In the genomic region with DNA sequence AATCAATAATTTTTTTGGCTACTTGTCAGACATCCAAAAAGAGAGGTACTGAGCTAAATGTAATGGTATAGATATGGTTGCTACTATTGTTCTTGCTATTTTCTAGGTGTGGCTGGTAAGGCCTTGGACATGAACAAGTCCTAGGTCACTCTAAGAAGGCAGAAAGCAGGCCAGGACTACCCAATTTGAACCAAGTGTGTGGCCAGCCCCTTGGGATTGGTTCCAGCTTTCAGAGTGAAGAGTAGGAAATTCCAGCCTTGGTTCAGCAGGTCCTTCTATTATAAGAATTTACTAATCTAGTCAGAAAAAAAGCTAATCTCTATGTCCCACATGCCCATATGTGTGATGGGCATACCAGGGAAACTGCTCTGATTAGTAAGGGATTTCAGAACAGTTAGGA, we compare ENCODE assay signal across 33 cellular contexts.
"Had no signal": no experiment of that assay in that cellular context is flagged by ENCODE, and none has a peak within 500 bp of the region (broad histone marks: within the 10 kb centered on the region; RNA-seq: fewer than 3 reads in every experiment).

No MANE protein-coding gene starts in this region.

- FAIRE-seq: endometrium, endothelial cell of umbilical vein had no signal

- H3K27ac Mint-ChIP-seq: activated CD4-positive, alpha-beta memory T cell treated with anti-CD3 and anti-CD28 coated beads, Interleukin-2, amount 10 ng/mL, durations not matched to agents 7 days and 5 days; activated CD4-positive, alpha-beta T cell treated with anti-CD3 and anti-CD28 coated beads for 36 hours; activated naive CD4-positive, alpha-beta T cell treated with anti-CD3 and anti-CD28 coated beads for 36 hours; activated naive CD4-positive, alpha-beta T cell treated with anti-CD3 and anti-CD28 coated beads, Interleukin-2, amount 50 U/mL, for 72 hours; activated naive CD8-positive, alpha-beta T cell treated with anti-CD3 and anti-CD28 coated beads, Interleukin-2, amount 10 ng/mL, durations not matched to agents 7 days and 5 days; activated T-helper 17 cell treated with anti-CD3 and anti-CD28 coated beads, Interleukin-2, amount 50 U/mL, for 72 hours; T-helper 17 cell; T-helper 2 cell treated with Interferon-gamma antibody and Interleukin-4, amounts not matched to agents 5 μg/mL and 100 μg/mL, for 36 hours had no signal

- H3K27me3 Mint-ChIP-seq: activated CD4-positive, alpha-beta memory T cell treated with anti-CD3 and anti-CD28 coated beads, Interleukin-2, amount 10 ng/mL, durations not matched to agents 7 days and 5 days; activated CD4-positive, alpha-beta T cell treated with anti-CD3 and anti-CD28 coated beads for 36 hours; activated CD4-positive, alpha-beta T cell treated with anti-CD3 and anti-CD28 coated beads, Interleukin-2, amount 10 ng/mL, durations not matched to agents 7 days and 5 days; activated naive CD8-positive, alpha-beta T cell treated with anti-CD3 and anti-CD28 coated beads, Interleukin-2, amount 10 ng/mL, durations not matched to agents 7 days and 5 days; activated T-helper 17 cell treated with anti-CD3 and anti-CD28 coated beads, Interleukin-2, amount 50 U/mL, for 72 hours; brain; T-helper 17 cell had no signal

- H3K27ac ChIP-seq: ascending aorta, breast epithelium, cardiac muscle cell, colonic mucosa, epithelial cell of prostate, esophagus squamous epithelium, gastroesophageal sphincter had no signal

- DNase-seq: activated CD4-positive, alpha-beta memory T cell treated with anti-CD3 and anti-CD28 coated beads, Interleukin-2, amount 10 ng/mL, durations not matched to agents 7 days and 5 days; activated CD4-positive, alpha-beta T cell treated with anti-CD3 and anti-CD28 coated beads for 36 hours; activated CD4-positive, alpha-beta T cell treated with anti-CD3 and anti-CD28 coated beads, Interleukin-2, amount 10 ng/mL, durations not matched to agents 7 days and 5 days; activated CD4-positive, alpha-beta T cell treated with anti-CD3 and anti-CD28 coated beads, Interleukin-2, amount 50 U/mL, for 4 hours; activated CD4-positive, CD25-positive, alpha-beta regulatory T cell; activated CD4-positive, CD25-positive, alpha-beta regulatory T cell treated with anti-CD3 and anti-CD28 coated beads, Interleukin-2, amount 50 U/mL, for 72 hours; activated CD8-positive, alpha-beta memory T cell treated with anti-CD3 and anti-CD28 coated beads, Interleukin-2, amount 50 U/mL, for 48 hours; activated effector memory CD4-positive, alpha-beta T cell treated with Interleukin-2 at 50 U/mL for 16 hours; activated gamma-delta T cell treated with Interleukin-2 at 50 U/mL for 16 hours; activated naive CD4-positive, alpha-beta T cell treated with anti-CD3 and anti-CD28 coated beads for 36 hours; activated naive CD8-positive, alpha-beta T cell treated with anti-CD3 and anti-CD28 coated beads, Interleukin-2, amount 10 ng/mL, durations not matched to agents 7 days and 5 days; activated T-cell treated with anti-CD3 and anti-CD28 coated beads for 4 hours; activated T-cell treated with anti-CD3 and anti-CD28 coated beads, Interleukin-2, amount 50 U/mL, for 4 hours; central memory CD4-positive, alpha-beta T cell; cerebellar nuclear complex; colonic mucosa; effector CD8-positive, alpha-beta T cell; esophagus squamous epithelium; foreskin melanocyte; T-helper 1 cell; T-helper 17 cell; T1000 had no signal

- H3K4me1 ChIP-seq: ascending aorta, breast epithelium, colonic mucosa, esophagus squamous epithelium, gastroesophageal sphincter had no signal

- H3K9me3 Mint-ChIP-seq: activated CD4-positive, alpha-beta memory T cell treated with anti-CD3 and anti-CD28 coated beads, Interleukin-2, amount 10 ng/mL, durations not matched to agents 7 days and 5 days; activated CD4-positive, alpha-beta T cell treated with anti-CD3 and anti-CD28 coated beads, Interleukin-2, amount 10 ng/mL, durations not matched to agents 7 days and 5 days; activated naive CD4-positive, alpha-beta T cell treated with anti-CD3 and anti-CD28 coated beads for 36 hours; activated naive CD4-positive, alpha-beta T cell treated with anti-CD3 and anti-CD28 coated beads, Interleukin-2, amount 50 U/mL, for 72 hours; activated naive CD8-positive, alpha-beta T cell treated with anti-CD3 and anti-CD28 coated beads, Interleukin-2, amount 10 ng/mL, durations not matched to agents 7 days and 5 days; activated T-cell treated with anti-CD3 and anti-CD28 coated beads, Interleukin-2, amount 50 U/mL, for 4 hours; activated T-helper 17 cell treated with anti-CD3 and anti-CD28 coated beads, Interleukin-2, amount 50 U/mL, for 72 hours; brain; T-helper 2 cell treated with Interferon-gamma antibody and Interleukin-4, amounts not matched to agents 5 μg/mL and 100 μg/mL, for 36 hours had no signal

- ATAC-seq: activated CD4-positive, alpha-beta T cell treated with anti-CD3 and anti-CD28 coated beads for 36 hours; activated naive CD4-positive, alpha-beta T cell treated with anti-CD3 and anti-CD28 coated beads, Interleukin-2, amount 50 U/mL, for 72 hours; activated T-cell treated with anti-CD3 and anti-CD28 coated beads, Interleukin-2, amount 50 U/mL, for 4 hours; activated T-helper 17 cell treated with anti-CD3 and anti-CD28 coated beads, Interleukin-2, amount 50 U/mL, for 72 hours; gastroesophageal sphincter; T-helper 17 cell had no signal

- H3K4me3 Mint-ChIP-seq: activated CD4-positive, alpha-beta memory T cell treated with anti-CD3 and anti-CD28 coated beads, Interleukin-2, amount 10 ng/mL, durations not matched to agents 7 days and 5 days; activated CD4-positive, alpha-beta T cell treated with anti-CD3 and anti-CD28 coated beads for 36 hours; activated CD4-positive, alpha-beta T cell treated with anti-CD3 and anti-CD28 coated beads, Interleukin-2, amount 10 ng/mL, durations not matched to agents 7 days and 5 days; activated naive CD4-positive, alpha-beta T cell treated with anti-CD3 and anti-CD28 coated beads for 36 hours; activated naive CD8-positive, alpha-beta T cell treated with anti-CD3 and anti-CD28 coated beads, Interleukin-2, amount 10 ng/mL, durations not matched to agents 7 days and 5 days; activated T-cell treated with anti-CD3 and anti-CD28 coated beads, Interleukin-2, amount 50 U/mL, for 4 hours; activated T-helper 17 cell treated with anti-CD3 and anti-CD28 coated beads, Interleukin-2, amount 50 U/mL, for 72 hours; brain; T-helper 17 cell; T-helper 2 cell treated with Interferon-gamma antibody and Interleukin-4, amounts not matched to agents 5 μg/mL and 100 μg/mL, for 36 hours had no signal

- H3K36me3 Mint-ChIP-seq: activated naive CD4-positive, alpha-beta T cell treated with anti-CD3 and anti-CD28 coated beads, Interleukin-2, amount 50 U/mL, for 72 hours; activated naive CD8-positive, alpha-beta T cell treated with anti-CD3 and anti-CD28 coated beads, Interleukin-2, amount 10 ng/mL, durations not matched to agents 7 days and 5 days; brain had no signal

- H3K4me3 ChIP-seq: ascending aorta, breast epithelium, cardiac muscle cell, colonic mucosa, esophagus squamous epithelium, gastroesophageal sphincter had no signal

- H3K36me3 ChIP-seq: ascending aorta, breast epithelium, cardiac muscle cell, colonic mucosa, esophagus squamous epithelium, gastroesophageal sphincter had no signal

- H3K9me3 ChIP-seq: ascending aorta, breast epithelium, colonic mucosa, esophagus squamous epithelium, gastroesophageal sphincter had no signal

- H3K4me1 Mint-ChIP-seq: activated CD4-positive, alpha-beta memory T cell treated with anti-CD3 and anti-CD28 coated beads, Interleukin-2, amount 10 ng/mL, durations not matched to agents 7 days and 5 days; activated CD4-positive, alpha-beta T cell treated with anti-CD3 and anti-CD28 coated beads for 36 hours; activated CD4-positive, alpha-beta T cell treated with anti-CD3 and anti-CD28 coated beads, Interleukin-2, amount 10 ng/mL, durations not matched to agents 7 days and 5 days; activated naive CD8-positive, alpha-beta T cell treated with anti-CD3 and anti-CD28 coated beads, Interleukin-2, amount 10 ng/mL, durations not matched to agents 7 days and 5 days; activated T-helper 17 cell treated with anti-CD3 and anti-CD28 coated beads, Interleukin-2, amount 50 U/mL, for 72 hours; brain; T-helper 17 cell had no signal

- H3K27me3 ChIP-seq: ascending aorta, breast epithelium, cardiac muscle cell, colonic mucosa, esophagus squamous epithelium, gastroesophageal sphincter had no signal
